In the genomic region with DNA sequence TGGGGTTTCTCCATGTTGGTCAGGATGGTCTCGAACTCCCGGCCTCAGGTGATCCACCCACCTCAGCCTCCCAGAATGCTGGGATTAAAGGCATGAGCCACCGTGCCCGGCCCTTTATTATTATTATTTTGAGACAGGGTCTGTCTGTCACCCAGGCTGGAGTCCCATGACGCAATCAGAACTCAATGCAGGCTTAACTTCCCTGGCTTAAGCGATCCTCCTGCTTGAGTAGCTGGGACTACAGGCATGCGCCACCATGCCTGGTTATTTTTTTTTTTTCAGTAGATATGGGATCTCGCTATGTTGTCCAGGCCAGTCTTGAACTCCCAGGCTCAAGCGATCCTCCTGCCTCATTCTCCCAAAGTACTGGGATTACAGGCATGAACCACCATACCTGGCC, we compare ENCODE assay signal across 1 cellular context.
TF ChIP-seq lines count a peak whose summit lies in the region.

No MANE protein-coding gene starts in this region.

TF ChIP-seq in K562, 482 proteins besides CTCF, POLR2A, EP300 and RAD21:
- no peak for TF ChIP-seq CCAR2 (IDR thresholded peaks at IDR 0.05; ENCODE audit: low read depth, low read length)
- no peak for TF ChIP-seq MYNN (IDR thresholded peaks at IDR 0.05)
- no peak for TF ChIP-seq MYNN (CRISPR knock-in tag; IDR thresholded peaks at IDR 0.05)
- TF ChIP-seq RBM25 (IDR thresholded peaks at IDR 0.05; ENCODE audit: low read depth, low read length, severe bottlenecking) = peak; percentile 23
- peak; percentile 86 for TF ChIP-seq ZNF121 (CRISPR knock-in tag; conservative IDR thresholded peaks at IDR 0.05)
- TF ChIP-seq XRCC5 (IDR thresholded peaks at IDR 0.05; ENCODE audit: low read depth, low read length) = no peak
- TF ChIP-seq HNRNPL (IDR thresholded peaks at IDR 0.05; ENCODE audit: low read depth, low read length) = no peak
- TF ChIP-seq BCOR (IDR thresholded peaks at IDR 0.05) = peak; percentile 30; the same call in 1 of the 2 replicates
- no peak for TF ChIP-seq ZBED1 (IDR thresholded peaks at IDR 0.05)
- TF ChIP-seq CEBPG (CRISPR knock-in tag; IDR thresholded peaks at IDR 0.05) = no peak
- TF ChIP-seq CEBPG (tag; conservative IDR thresholded peaks at IDR 0.05 in 1 of 2, IDR thresholded peaks at IDR 0.05 in 1 of 2) = peak in 1 of 2 experiments; percentile 26; a peak in 1 of 4 replicates
- peak; percentile 42 for TF ChIP-seq CEBPB (tag; IDR thresholded peaks at IDR 0.05)
TF ChIP-seq in K562: peak in this region for 5.
